In genomic region chr14:39873793-39874192, GRCh38 we compare ENCODE assay signal across 17 cellular contexts.
"Had no signal": no experiment of that assay in that cellular context is flagged by ENCODE, and none has a peak within 500 bp of the region (broad histone marks: within the 10 kb centered on the region; RNA-seq: fewer than 3 reads in every experiment).

No MANE protein-coding gene starts in this region.

- H3K4me3 ChIP-seq: colonic mucosa, lower lobe of right lung, prostate gland, right lobe of liver, smooth muscle cell, suprapubic skin had no signal

- H3K4me1 ChIP-seq: colonic mucosa, foreskin keratinocyte, lower lobe of right lung, prostate gland, right lobe of liver, suprapubic skin had no signal

- H3K9me3 ChIP-seq: colonic mucosa, lower lobe of right lung, prostate gland, right lobe of liver, suprapubic skin had no signal

- H3K27ac ChIP-seq: colonic mucosa, foreskin keratinocyte, lower lobe of right lung, prostate gland, right lobe of liver, suprapubic skin had no signal

- H3K36me3 ChIP-seq: colonic mucosa, lower lobe of right lung, prostate gland, right lobe of liver, suprapubic skin had no signal

- H3K27me3 ChIP-seq: colonic mucosa, foreskin keratinocyte, right lobe of liver, suprapubic skin had no signal

- DNase-seq: activated B cell treated with CpG ODN at 0.5 μM for 24 hours; activated CD4-positive, alpha-beta T cell treated with anti-CD3 and anti-CD28 coated beads for 48 hours; activated CD8-positive, alpha-beta memory T cell treated with anti-CD3 and anti-CD28 coated beads, Interleukin-2, amount 50 U/mL, for 4 hours; activated CD8-positive, alpha-beta T cell treated with anti-CD3 and anti-CD28 coated beads for 36 hours; activated gamma-delta T cell; activated T-cell treated with anti-CD3 and anti-CD28 coated beads, Interleukin-2, amount 50 U/mL, for 48 hours; amniotic stem cell; central memory CD4-positive, alpha-beta T cell; colonic mucosa; glutamatergic neuron; lower lobe of right lung; nephron progenitor cell; right lobe of liver had no signal
